Comparison of ENCODE assay signal across 1 cellular context in the genomic region with DNA sequence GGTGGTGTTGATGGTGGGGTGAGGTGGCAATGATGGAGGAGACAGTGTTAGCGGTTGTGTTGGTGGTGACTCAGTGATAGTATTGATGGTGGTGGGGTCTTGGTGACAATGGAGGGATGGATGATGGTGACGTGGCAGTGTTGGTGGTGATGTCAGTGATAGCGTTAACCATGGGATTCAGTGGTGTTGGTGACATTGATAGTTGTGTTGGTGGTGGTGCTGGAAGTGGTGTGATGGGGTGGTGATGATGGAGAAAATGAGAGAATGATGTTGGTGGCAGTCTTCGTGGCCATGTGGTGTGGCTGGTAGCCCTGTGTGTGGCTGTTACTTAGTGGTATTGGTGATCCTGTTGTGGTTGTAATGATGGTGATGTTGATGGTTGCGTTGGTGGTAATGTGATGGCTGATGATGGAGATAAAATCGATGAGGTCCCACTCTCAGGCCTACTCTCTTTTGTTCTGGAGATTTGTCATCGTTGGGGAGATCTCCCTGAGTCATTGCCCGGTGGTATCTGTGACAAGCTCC.
TF ChIP-seq lines count a peak whose summit lies in the region.

No MANE protein-coding gene starts in this region.

TF ChIP-seq in GM23338, 12 proteins besides CTCF, POLR2A, EP300 and RAD21:
- no peak for TF ChIP-seq EZH2 (IDR thresholded peaks at IDR 0.05; ENCODE audit: low read depth, unreplicated experiment)
- no peak for TF ChIP-seq EZH2phosphoT487 (IDR thresholded peaks at IDR 0.05; ENCODE audit: unreplicated experiment)
- no peak for TF ChIP-seq JUNB (IDR thresholded peaks at IDR 0.05; ENCODE audit: unreplicated experiment)
- no peak for TF ChIP-seq CREB1 (CRISPR knock-in tag; IDR thresholded peaks at IDR 0.05; ENCODE audit: low read depth)
- no peak for TF ChIP-seq ZNF331 (CRISPR knock-in tag; IDR thresholded peaks at IDR 0.05; ENCODE audit: low read depth)
